Comparison of ENCODE assay signal across 8 cellular contexts in genomic region chr16:31460582-31461002, GRCh38. TPM values are rescaled to one million over a fixed set of nuclear protein-coding genes. Genes with fewer than 3 reads are reported as not detected.
DNase-seq lines count a peak whose midpoint lies in the region; ATAC-seq and TF ChIP-seq lines count a peak whose summit lies in the region.

No MANE protein-coding gene starts in this region.

- no peaks in the 10 kb centered on the region for H3K9me3 Mint-ChIP-seq in activated CD8-positive, alpha-beta memory T cell treated with anti-CD3 and anti-CD28 coated beads, Interleukin-2, amount 10 ng/mL, durations not matched to agents 7 days and 5 days (ENCODE audit: low read depth)

- 48% methylated on average over 8 of the region's 8 CpGs for WGBS in liver
- 38 to 45% methylated on average over 7 to 8 of the region's 8 CpGs for WGBS in transverse colon (ENCODE audit: low coverage in 1 of 2), 2 donors

- peak overlapping the region; percentile 92 for H3K27ac Mint-ChIP-seq in activated CD8-positive, alpha-beta memory T cell treated with anti-CD3 and anti-CD28 coated beads, Interleukin-2, amount 10 ng/mL, durations not matched to agents 7 days and 5 days

- ATAC-seq in activated CD8-positive, alpha-beta memory T cell treated with anti-CD3 and anti-CD28 coated beads, Interleukin-2, amount 10 ng/mL, durations not matched to agents 7 days and 5 days, result no peak
- ATAC-seq in HG03469 (IDR thresholded peaks at IDR 0.05; ENCODE audit: unreplicated experiment) (no peak), HG02852 (IDR thresholded peaks at IDR 0.05; ENCODE audit: unreplicated experiment) (no peak)

- H3K36me3 ChIP-seq in liver (ENCODE audit: control insufficient read depth in 4 of 4, insufficient read depth in 3 of 4, low read depth in 1 of 4, low read length in 3 of 4) (peaks cover 0 to 7% (median under 1%) of the 10 kb centered on the region in 4 donors), transverse colon (peaks cover 0 to 7% (median 2%) of the 10 kb centered on the region in 4 donors)

- H3K27me3 ChIP-seq in liver (ENCODE audit: control insufficient read depth in 4 of 4, insufficient read depth in 4 of 4, low read length in 3 of 4) (no peaks in the 10 kb centered on the region), transverse colon (no peaks in the 10 kb centered on the region)

- no peaks in the 10 kb centered on the region for H3K27me3 Mint-ChIP-seq in activated CD8-positive, alpha-beta memory T cell treated with anti-CD3 and anti-CD28 coated beads, Interleukin-2, amount 10 ng/mL, durations not matched to agents 7 days and 5 days

- peaks cover 29% of the 10 kb centered on the region for H3K36me3 Mint-ChIP-seq in activated CD8-positive, alpha-beta memory T cell treated with anti-CD3 and anti-CD28 coated beads, Interleukin-2, amount 10 ng/mL, durations not matched to agents 7 days and 5 days

- H3K9me3 ChIP-seq in liver (ENCODE audit: control insufficient read depth in 4 of 4, low read length in 3 of 4) (no peaks in the 10 kb centered on the region), transverse colon (no peaks in the 10 kb centered on the region)

- TF ChIP-seq EP300 in transverse colon (IDR thresholded peaks at IDR 0.05; ENCODE audit: low read depth), result no peak

- in situ Hi-C loops in astrocyte of the spinal cord (cut with HindIII; ENCODE audit: low sequenced_read_pairs) (loop anchor here (25.0 kb wide), 1 partner anchor 273 kb away; the partner anchor contains the start of gene FUS), transverse colon (cut with MboI; ENCODE audit: low pct_ligation_motif_present in 1 of 4, low pct_unique_long_range_greater_than_20kb in 1 of 4, low sequenced_read_pairs in 3 of 4) (loop anchor here in 2 of 4 donors (25.0 kb wide), 2 partner anchors 427 to 473 kb away; partner anchors contain the start of gene HSD3B7 (in 1 of the 2))

- no peak for DNase-seq in activated CD8-positive, alpha-beta memory T cell treated with anti-CD3 and anti-CD28 coated beads, Interleukin-2, amount 10 ng/mL, durations not matched to agents 7 days and 5 days
- no peak for DNase-seq in activated CD8-positive, alpha-beta memory T cell treated with anti-CD3 and anti-CD28 coated beads, Interleukin-2, amount 50 U/mL, for 48 hours
- DNase-seq in NCI-H2227 treated with DMSO at 0.1 percent for 48 hours (lab: John Stamatoyannopoulos, UW) (peak; percentile 24), astrocyte of the spinal cord (ENCODE audit: low read depth, low spot score) (peak; percentile 56), transverse colon (no peak)

- H3K4me3 Mint-ChIP-seq in activated CD8-positive, alpha-beta memory T cell treated with anti-CD3 and anti-CD28 coated beads, Interleukin-2, amount 10 ng/mL, durations not matched to agents 7 days and 5 days, result peak overlapping the region; percentile 85

- peak overlapping the region; percentile 49 for H3K4me3 ChIP-seq in astrocyte of the spinal cord (ENCODE audit: low read depth, low read length)
- H3K4me3 ChIP-seq in liver (ENCODE audit: low read depth in 1 of 3, low read length in 3 of 3), result peak overlapping the region in 1 of 3 donors; percentile 36
- H3K4me3 ChIP-seq in transverse colon, result peak overlapping the region in 1 of 4 donors; percentile 73

- H3K27ac ChIP-seq in liver (ENCODE audit: low read depth in 1 of 2, low read length in 2 of 2), result peak overlapping the region; percentile 89 to 98
- H3K27ac ChIP-seq in transverse colon, result peak overlapping the region; percentile 97 to 99 (median 98)

- no peak overlapping the region for H3K9ac ChIP-seq in liver (ENCODE audit: low read depth in 1 of 2, low read length in 2 of 2)

- peak; percentile 30 to 60 for TF ChIP-seq RAD21 in liver (IDR thresholded peaks at IDR 0.05)

- peaks cover 39% of the 10 kb centered on the region for H3K4me1 Mint-ChIP-seq in activated CD8-positive, alpha-beta memory T cell treated with anti-CD3 and anti-CD28 coated beads, Interleukin-2, amount 10 ng/mL, durations not matched to agents 7 days and 5 days

- intact Hi-C loops in transverse colon (cut with DNase I; ENCODE audit: low total_unique reads), result no loop called here

- TF ChIP-seq CTCF in astrocyte of the spinal cord (IDR thresholded peaks at IDR 0.05; ENCODE audit: low read depth, low read length) (peak; percentile 77), liver (IDR thresholded peaks at IDR 0.05; ENCODE audit: low read depth, low read length, missing input control) (peak; percentile 39), transverse colon (IDR thresholded peaks at IDR 0.05) (peak; percentile 54 to 70 (median 67))

- CTCF ChIA-PET in activated CD8-positive, alpha-beta memory T cell treated with anti-CD3 and anti-CD28 coated beads, Interleukin-2, amount 10 ng/mL, durations not matched to agents 7 days and 5 days (lab: Charles Lee), result interaction anchor here (0.7 to 7.9 kb wide), 22 partner anchors 9 to 525 kb away, joined by 3 to 74 read pairs (median 5); partner anchors contain the start of genes FUS, ITGAX, KAT8 and RUSF1

- no peak for TF ChIP-seq POLR2A in transverse colon (IDR thresholded peaks at IDR 0.05)

- H3K4me1 ChIP-seq in liver (ENCODE audit: control insufficient read depth in 4 of 4, insufficient read depth in 4 of 4, low read length in 3 of 4), result peaks cover 27 to 61% (median 49%) of the 10 kb centered on the region in 4 donors
- peaks cover 22 to 36% (median 33%) of the 10 kb centered on the region in 4 donors for H3K4me1 ChIP-seq in transverse colon

TF ChIP-seq in liver, 16 proteins besides CTCF, POLR2A, EP300 and RAD21 (continues in another document):
- no peak for TF ChIP-seq ZBTB33 (IDR thresholded peaks at IDR 0.05)
- no peak for TF ChIP-seq FOXA1 (IDR thresholded peaks at IDR 0.05)
- TF ChIP-seq JUND (IDR thresholded peaks at IDR 0.05), result no peak
- no peak for TF ChIP-seq REST (IDR thresholded peaks at IDR 0.05)
- TF ChIP-seq EGR1 (IDR thresholded peaks at IDR 0.05; ENCODE audit: low read depth in 2 of 2), result no peak

RNA-seq across cellular contexts. Expression of gene ARMC5, which starts 1.3 kb away (rescaled TPM):
- 10 to 100 TPM; 19.2 to 22.2 TPM for total RNA-seq in activated CD8-positive, alpha-beta memory T cell treated with anti-CD3 and anti-CD28 coated beads, Interleukin-2, amount 10 ng/mL, durations not matched to agents 7 days and 5 days
- total RNA-seq in liver, result 10 to 100 TPM in 1 of 2 donors, 1 to 10 TPM in 1; 5.4 to 13.3 TPM
- 10 to 100 TPM; 10.1 to 12.6 TPM for polyA plus RNA-seq in liver
- 10 to 100 TPM in 1 of 4 donors, 1 to 10 TPM in 3; 3.2 to 17.6 (median 8.4) TPM for total RNA-seq in transverse colon

RNA-seq across cellular contexts. Expression of gene TGFB1I1, which starts 11.4 kb away (rescaled TPM):
- 1 to 10 TPM in 1 of 2 experiments, under 1 TPM in 1; 0.67 to 1.0 TPM for total RNA-seq in activated CD8-positive, alpha-beta memory T cell treated with anti-CD3 and anti-CD28 coated beads, Interleukin-2, amount 10 ng/mL, durations not matched to agents 7 days and 5 days
- total RNA-seq in liver (1 to 10 TPM; 4.2 to 6.8 TPM), transverse colon (100 to 1,000 TPM in 1 of 4 donors, 10 to 100 TPM in 3; 43.0 to 102 (median 61.4) TPM)
- polyA plus RNA-seq in liver, result 1 to 10 TPM; 4.9 to 8.3 TPM

RNA-seq across cellular contexts. Expression of gene ZNF843, which starts 18.0 kb away (rescaled TPM):
- under 1 TPM; 0.16 to 0.29 TPM for total RNA-seq in activated CD8-positive, alpha-beta memory T cell treated with anti-CD3 and anti-CD28 coated beads, Interleukin-2, amount 10 ng/mL, durations not matched to agents 7 days and 5 days
- total RNA-seq in liver (under 1 TPM; 0.25 to 0.84 TPM), transverse colon (under 1 TPM in 2 of 4 donors, not detected in 2; 0.14 to 0.79 TPM)
- polyA plus RNA-seq in liver, result under 1 TPM in 1 of 2 donors, not detected in 1; 0.35 TPM

RNA-seq across cellular contexts. Expression of gene SLC5A2, which starts 22.3 kb away (rescaled TPM):
- total RNA-seq in activated CD8-positive, alpha-beta memory T cell treated with anti-CD3 and anti-CD28 coated beads, Interleukin-2, amount 10 ng/mL, durations not matched to agents 7 days and 5 days, result not detected
- total RNA-seq in liver (under 1 TPM in 1 of 2 donors, not detected in 1; 0.14 TPM), transverse colon (not detected)
- 1 to 10 TPM in 1 of 2 donors, under 1 TPM in 1; 0.93 to 8.1 TPM for polyA plus RNA-seq in liver

RNA-seq across cellular contexts. Expression of gene COX6A2, which starts 32.4 kb away (rescaled TPM):
- not detected for total RNA-seq in activated CD8-positive, alpha-beta memory T cell treated with anti-CD3 and anti-CD28 coated beads, Interleukin-2, amount 10 ng/mL, durations not matched to agents 7 days and 5 days
- total RNA-seq in liver (under 1 TPM in 1 of 2 donors, not detected in 1; 0.84 TPM), transverse colon (not detected)
- polyA plus RNA-seq in liver, result 10 to 100 TPM in 1 of 2 donors, 1 to 10 TPM in 1; 8.0 to 36.7 TPM

Comparison
In these comparisons a context has a peak if more than half of its experiments do, and no peak if none do; other contexts are left out.
1. DNase-seq: peak in NCI-H2227 treated with DMSO at 0.1 percent for 48 hours (single experiment) and astrocyte of the spinal cord (single experiment); none in activated CD8-positive, alpha-beta memory T cell treated with anti-CD3 and anti-CD28 coated beads, Interleukin-2, amount 10 ng/mL, durations not matched to agents 7 days and 5 days (single experiment), activated CD8-positive, alpha-beta memory T cell treated with anti-CD3 and anti-CD28 coated beads, Interleukin-2, amount 50 U/mL, for 48 hours (single experiment) and transverse colon (single experiment).
2. RNA of gene TGFB1I1, which starts 11.4 kb away (total RNA-seq): 43.0 to 102 TPM in transverse colon; 4.2 to 6.8 TPM in liver and 0.67 to 1.0 TPM in activated CD8-positive, alpha-beta memory T cell treated with anti-CD3 and anti-CD28 coated beads, Interleukin-2, amount 10 ng/mL, durations not matched to agents 7 days and 5 days; every median in the first group is over 4 times any median in the second.
3. Peak in every context shown above with its lines, with median percentiles within 50 percentile points of each other: CTCF ChIP-seq.